1 cellular context compared by ENCODE assay signal in the genomic region with DNA sequence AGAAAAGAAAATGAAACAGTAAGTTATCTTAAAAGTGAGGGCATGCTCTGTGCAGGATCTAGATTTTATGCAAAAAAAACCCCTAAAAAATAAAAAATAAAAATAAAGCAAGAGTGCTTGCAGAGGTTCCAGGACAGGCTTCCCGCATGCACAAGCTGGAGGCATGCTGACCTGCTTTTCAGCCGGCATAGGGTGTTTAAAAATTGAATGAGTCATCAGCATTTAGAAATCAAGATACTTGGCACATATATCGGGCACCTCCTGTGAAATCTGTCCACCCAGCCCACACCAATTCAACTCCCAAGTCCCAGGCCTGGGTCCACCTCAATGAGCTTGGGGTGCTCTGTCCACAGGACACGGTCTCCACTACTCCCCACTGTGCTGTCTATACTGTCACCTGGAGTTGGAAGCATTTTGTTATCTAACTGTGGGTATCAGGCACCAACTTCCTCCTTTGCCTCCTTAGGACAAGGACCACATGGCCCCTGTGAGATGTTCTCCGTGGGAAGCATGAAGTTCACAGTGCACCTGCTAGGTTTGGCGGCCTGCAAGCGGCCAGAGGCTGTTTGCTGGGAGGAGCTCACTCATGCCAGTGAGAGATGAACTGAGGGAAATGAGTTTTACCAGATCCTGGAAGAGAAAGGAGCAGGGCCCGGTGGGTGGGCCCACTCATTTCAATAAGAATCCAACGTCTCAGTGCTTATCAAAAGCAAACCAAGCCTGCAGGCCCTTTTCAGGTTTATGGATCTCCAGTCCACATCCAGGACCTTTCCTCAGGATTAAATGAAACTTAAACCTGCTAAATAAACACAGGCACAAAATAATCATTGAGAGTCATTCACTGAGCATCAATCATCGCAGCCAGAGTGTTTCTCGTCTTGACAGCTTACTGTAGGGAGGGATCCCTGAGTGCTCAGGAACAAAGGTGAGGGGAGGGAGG.
TF ChIP-seq lines count a peak whose summit lies in the region.

No MANE protein-coding gene starts in this region.

TF ChIP-seq in WTC11, 78 proteins besides CTCF, POLR2A, EP300 and RAD21 (continued from another document):
- TF ChIP-seq, protein P1, sequence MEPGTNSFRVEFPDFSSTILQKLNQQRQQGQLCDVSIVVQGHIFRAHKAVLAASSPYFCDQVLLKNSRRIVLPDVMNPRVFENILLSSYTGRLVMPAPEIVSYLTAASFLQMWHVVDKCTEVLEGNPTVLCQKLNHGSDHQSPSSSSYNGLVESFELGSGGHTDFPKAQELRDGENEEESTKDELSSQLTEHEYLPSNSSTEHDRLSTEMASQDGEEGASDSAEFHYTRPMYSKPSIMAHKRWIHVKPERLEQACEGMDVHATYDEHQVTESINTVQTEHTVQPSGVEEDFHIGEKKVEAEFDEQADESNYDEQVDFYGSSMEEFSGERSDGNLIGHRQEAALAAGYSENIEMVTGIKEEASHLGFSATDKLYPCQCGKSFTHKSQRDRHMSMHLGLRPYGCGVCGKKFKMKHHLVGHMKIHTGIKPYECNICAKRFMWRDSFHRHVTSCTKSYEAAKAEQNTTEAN (CRISPR knock-in tag; IDR thresholded peaks at IDR 0.05), result no peak
- no peak for TF ChIP-seq TEAD4 (CRISPR knock-in tag; IDR thresholded peaks at IDR 0.05)
- no peak for TF ChIP-seq JAZF1 (CRISPR knock-in tag; IDR thresholded peaks at IDR 0.05)
